Comparison of ENCODE assay signal across 8 cellular contexts in the genomic region with DNA sequence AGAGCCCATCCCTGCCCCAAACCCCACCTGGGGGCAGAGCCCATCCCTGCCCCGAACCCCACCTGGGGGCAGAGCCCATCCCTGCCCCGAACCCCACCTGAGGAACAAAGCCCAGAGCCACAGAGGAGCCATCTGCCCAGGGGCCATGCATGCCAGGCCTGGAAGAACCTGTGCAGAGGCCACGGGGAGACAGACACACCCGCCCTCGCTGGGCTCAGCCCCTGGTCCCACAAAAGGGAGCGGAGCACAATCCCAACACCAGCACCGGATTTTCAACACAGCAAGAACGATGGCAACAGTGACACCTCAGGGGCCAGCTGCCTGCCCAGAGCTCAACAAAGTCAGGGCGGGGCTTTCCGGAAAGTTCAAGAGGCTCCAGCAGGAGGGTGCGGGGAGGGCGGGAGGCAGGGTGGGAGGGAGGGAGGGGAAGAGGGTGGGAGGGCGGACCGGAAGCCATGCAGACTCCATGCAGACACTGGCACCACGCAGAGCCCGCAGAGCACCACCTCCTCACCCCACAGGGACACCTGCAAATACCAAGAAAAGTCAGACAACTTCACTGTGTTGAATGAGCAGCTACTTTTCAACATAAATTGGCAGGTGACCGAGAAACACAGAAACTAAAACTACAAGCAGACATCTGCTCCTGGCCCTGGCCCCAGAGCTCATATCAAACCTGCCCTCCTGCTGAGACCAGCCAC. TPM values are rescaled to one million over a fixed set of nuclear protein-coding genes. Genes with fewer than 3 reads are reported as not detected.
DNase-seq lines count a peak whose midpoint lies in the region; TF ChIP-seq lines count a peak whose summit lies in the region.

No MANE protein-coding gene starts in this region.

- peak overlapping the region in 3 of 7 donors; percentile 52 to 64 (median 55) for H3K27ac Mint-ChIP-seq in CD14-positive monocyte

- H3K36me3 Mint-ChIP-seq in CD14-positive monocyte = peaks cover 48 to 57% of the 10 kb centered on the region in 2 donors

- in situ Hi-C loops in KBM-7 (cut with MboI; ENCODE audit: low pct_unique_long_range_greater_than_20kb, low sequenced_read_pairs) = no loop called here

- H3K27me3 Mint-ChIP-seq in CD14-positive monocyte (ENCODE audit: low read depth in 3 of 3) = peaks cover 0 to 14% (median 2%) of the 10 kb centered on the region in 3 donors

- H3K9me3 Mint-ChIP-seq in CD14-positive monocyte = peaks cover 0 to 2% (median 0%) of the 10 kb centered on the region in 7 donors

- intact Hi-C loops in CD14-positive monocyte (cut with micrococcal nuclease) = no loop called here

- peak overlapping the region; percentile 62 for H3K27ac ChIP-seq in layer of hippocampus (ENCODE audit: low read depth, low read length)

- H3K27me3 ChIP-seq in layer of hippocampus (ENCODE audit: control insufficient read depth, insufficient read depth, low read length) = no peaks in the 10 kb centered on the region

- DNase-seq in SHP77 treated with DMSO at 0.1 percent for 48 hours (lab: John Stamatoyannopoulos, UW) (peak; percentile 22), activated gamma-delta T cell (lab: John Stamatoyannopoulos, UW) (peak; percentile 29), KBM-7 (no peak), NCI-H2029 treated with DMSO at 0.1 percent for 48 hours (lab: John Stamatoyannopoulos, UW) (no peak), DMS114 treated with DMSO at 0.1 percent for 48 hours (lab: John Stamatoyannopoulos, UW; ENCODE audit: unreplicated experiment) (no peak), CD14-positive monocyte (ENCODE audit: low spot score) (no peak)
- DNase-seq in stimulated activated naive CD4-positive, alpha-beta T cell treated with Interleukin-2 at 50 U/mL for 16 hours (lab: John Stamatoyannopoulos, UW) = peak; percentile 33

- TF ChIP-seq CTCF in CD14-positive monocyte (IDR thresholded peaks at IDR 0.05) = no peak

- peaks cover 6% of the 10 kb centered on the region for H3K4me1 Mint-ChIP-seq in CD14-positive monocyte

- peak overlapping the region in 1 of 2 donors; percentile 3 for H3K4me3 Mint-ChIP-seq in CD14-positive monocyte

RNA-seq across cellular contexts. Expression of gene C16orf95, which starts 27.9 kb away (rescaled TPM):
- polyA plus RNA-seq in CD14-positive monocyte = 1 to 10 TPM; 1.7 to 1.9 TPM

RNA-seq across cellular contexts. Expression of gene FBXO31, which starts 38.5 kb away (rescaled TPM):
- polyA plus RNA-seq in CD14-positive monocyte = 1 to 10 TPM; 2.0 to 3.3 TPM

RNA-seq across cellular contexts. Expression of gene MAP1LC3B, which starts 47.1 kb away (rescaled TPM):
- polyA plus RNA-seq in CD14-positive monocyte = 100 to 1,000 TPM; 102 to 147 TPM

Comparison
In these comparisons a context has a peak if more than half of its experiments do, and no peak if none do; other contexts are left out.
1. DNase-seq: peak in SHP77 treated with DMSO at 0.1 percent for 48 hours (single experiment), activated gamma-delta T cell (single experiment) and stimulated activated naive CD4-positive, alpha-beta T cell treated with Interleukin-2 at 50 U/mL for 16 hours (single experiment); none in KBM-7 (single experiment), NCI-H2029 treated with DMSO at 0.1 percent for 48 hours (single experiment), DMS114 treated with DMSO at 0.1 percent for 48 hours (single experiment) and CD14-positive monocyte (single experiment).